ENCODE assay signal across 8 cellular contexts in the genomic region with DNA sequence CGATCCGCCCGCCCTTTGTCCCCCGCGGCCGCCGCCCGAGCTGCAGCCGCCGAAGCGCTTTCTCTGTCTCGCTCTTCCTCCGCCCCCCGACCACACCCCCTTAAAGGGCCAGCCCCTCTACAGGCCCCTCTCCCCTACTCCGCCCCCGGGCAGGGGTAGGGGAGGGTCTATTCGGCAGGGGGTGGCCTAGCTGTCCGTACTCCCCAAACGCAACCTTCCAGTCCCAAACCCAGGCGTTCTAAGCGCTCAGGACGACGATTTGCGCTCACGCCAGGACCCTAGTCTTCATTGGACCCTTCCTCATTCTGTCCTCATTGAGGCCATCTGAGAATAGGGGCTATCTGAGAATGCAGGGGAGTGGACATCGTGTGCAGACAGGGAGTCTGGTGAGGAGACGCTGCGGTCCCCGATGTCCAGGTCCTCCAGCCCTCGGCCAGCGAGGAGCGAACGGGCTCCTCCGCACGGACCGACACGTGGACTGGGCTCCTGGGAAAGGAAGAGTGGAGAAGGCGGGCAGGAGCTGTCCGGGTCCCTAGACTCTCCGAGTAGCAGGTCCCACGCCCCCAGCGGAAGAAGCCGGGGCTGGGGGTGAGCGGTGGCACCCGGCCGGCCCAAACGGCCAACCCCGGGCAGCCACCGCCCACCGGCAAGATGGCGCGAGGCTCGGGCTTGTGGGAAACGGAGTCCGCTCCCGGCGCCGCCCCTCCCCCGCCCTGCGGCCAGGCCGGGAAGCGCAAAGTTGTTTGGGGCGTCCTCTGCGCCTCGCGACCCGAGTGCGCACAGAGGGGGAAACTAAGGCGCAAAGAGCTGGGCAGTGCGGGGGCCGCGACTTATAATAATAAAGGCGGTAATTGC. TPM values are rescaled to one million over a fixed set of nuclear protein-coding genes. Genes with fewer than 3 reads are reported as not detected.
DNase-seq lines count a peak whose midpoint lies in the region; ATAC-seq and TF ChIP-seq lines count a peak whose summit lies in the region.

A gene with protein sequence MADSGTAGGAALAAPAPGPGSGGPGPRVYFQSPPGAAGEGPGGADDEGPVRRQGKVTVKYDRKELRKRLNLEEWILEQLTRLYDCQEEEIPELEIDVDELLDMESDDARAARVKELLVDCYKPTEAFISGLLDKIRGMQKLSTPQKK (minus strand): TSS at position 70 of the 855 bp plus-strand sequence. CDS start 270 bp downstream, outside the sequence.

- no peak within 1 kb of the TSS for H3K9ac ChIP-seq in parathyroid adenoma

- 0 to 1% (median 1%) methylated on average over 23 to 73 of the region's 73 CpGs for WGBS in heart left ventricle, 4 donors

- H3K27ac ChIP-seq in CD8-positive, alpha-beta T cell (ENCODE audit: low read depth, low read length) = peak within 1 kb of the TSS; percentile 35
- H3K27ac ChIP-seq in heart left ventricle (peak within 1 kb of the TSS; percentile 49 to 96 (median 92)), parathyroid adenoma (peak within 1 kb of the TSS; percentile 83), upper lobe of right lung (peak within 1 kb of the TSS; percentile 66)

- peaks cover 41% of the 10 kb centered on the region for H3K4me1 ChIP-seq in CD8-positive, alpha-beta T cell (ENCODE audit: insufficient read depth, low read length)
- H3K4me1 ChIP-seq in heart left ventricle (peaks cover 5 to 65% (median 37%) of the 10 kb centered on the region in 12 donors), parathyroid adenoma (peaks cover 2% of the 10 kb centered on the region), upper lobe of right lung (peaks cover 28% of the 10 kb centered on the region)

- ATAC-seq in CD8-positive, alpha-beta T cell = peak; percentile 58
- ATAC-seq in heart left ventricle (peak; percentile 58 to 74 (median 68)), upper lobe of right lung (peak; percentile 81)

- no peaks in the 10 kb centered on the region for H3K9me3 ChIP-seq in CD8-positive, alpha-beta T cell (ENCODE audit: low read length)
- H3K9me3 ChIP-seq in heart left ventricle (no peaks in the 10 kb centered on the region), parathyroid adenoma (ENCODE audit: control insufficient read depth, low read length) (no peaks in the 10 kb centered on the region), upper lobe of right lung (no peaks in the 10 kb centered on the region)

- peak; percentile 48 to 83 (median 76) for DNase-seq in CD8-positive, alpha-beta T cell
- DNase-seq in H7 = peak; percentile 100
- DNase-seq in NCI-H146 treated with DMSO at 0.1 percent for 48 hours (lab: John Stamatoyannopoulos, UW; ENCODE audit: unreplicated experiment) = peak; percentile 60
- peak; percentile 73 for DNase-seq in amniotic epithelial cell (ENCODE audit: low read depth)
- DNase-seq in heart left ventricle = peak; percentile 90 to 94 (median 93)
- DNase-seq in upper lobe of right lung = peak; percentile 94

- peak within 1 kb of the TSS; percentile 82 for H3K27ac Mint-ChIP-seq in CD8-positive, alpha-beta T cell

- POLR2A ChIA-PET in CD8-positive, alpha-beta T cell (lab: Charles Lee) = interaction anchor here (0.7 to 9.4 kb wide), 8 partner anchors 11 to 70 kb away, joined by 3 to 96 read pairs (median 6); a partner anchor contains a TSS

- TF ChIP-seq CTCF in CD8-positive, alpha-beta T cell (IDR thresholded peaks at IDR 0.05) = no peak
- TF ChIP-seq CTCF in heart left ventricle (IDR thresholded peaks at IDR 0.05) (peak in 7 of 12 donors; percentile 8 to 31 (median 18)), parathyroid adenoma (IDR thresholded peaks at IDR 0.05) (no peak), upper lobe of right lung (IDR thresholded peaks at IDR 0.05) (no peak)

- peak in 1 of 2 donors; percentile 50 for TF ChIP-seq POLR2A in heart left ventricle (IDR thresholded peaks at IDR 0.05)

- peak within 1 kb of the TSS; percentile 98 for H3K4me3 ChIP-seq in CD8-positive, alpha-beta T cell (ENCODE audit: low read depth, low read length)
- H3K4me3 ChIP-seq in H7 (ENCODE audit: insufficient read depth, low read depth, low read length) (peak within 1 kb of the TSS; percentile 95), heart left ventricle (peak within 1 kb of the TSS; percentile 56 to 90 (median 72)), parathyroid adenoma (ENCODE audit: low read depth, low read length) (peak within 1 kb of the TSS; percentile 85), upper lobe of right lung (peak within 1 kb of the TSS; percentile 80)

- H3K36me3 ChIP-seq in CD8-positive, alpha-beta T cell (ENCODE audit: insufficient read depth, low read length) = no peaks in the 10 kb centered on the region
- H3K36me3 ChIP-seq in H7 (replicated peaks; ENCODE audit: control insufficient read depth, insufficient read depth, low read length) (peaks cover 10% of the 10 kb centered on the region), heart left ventricle (peaks cover 0 to 15% (median 8%) of the 10 kb centered on the region in 9 donors), parathyroid adenoma (ENCODE audit: control insufficient read depth, insufficient read depth, low read length) (no peaks in the 10 kb centered on the region), upper lobe of right lung (peaks cover 13% of the 10 kb centered on the region)

- H3K79me2 ChIP-seq in parathyroid adenoma = no peaks in the 10 kb centered on the region

- H3K36me3 Mint-ChIP-seq in CD8-positive, alpha-beta T cell = peaks cover 9% of the 10 kb centered on the region

- no peaks in the 10 kb centered on the region for H3K9me3 Mint-ChIP-seq in CD8-positive, alpha-beta T cell

- H3K27me3 Mint-ChIP-seq in CD8-positive, alpha-beta T cell (ENCODE audit: low read depth) = no peaks in the 10 kb centered on the region

- H2AFZ ChIP-seq in parathyroid adenoma = peak within 1 kb of the TSS; percentile 73

- intact Hi-C loops in CD8-positive, alpha-beta T cell (cut with DNase I, micrococcal nuclease) = loop anchor here (1.0 to 10.0 kb wide), 5 partner anchors 16 to 262 kb away; a partner anchor contains a TSS
- intact Hi-C loops in T-helper 1 cell treated with Interleukin-12 subunit alpha and Interleukin-12 subunit beta and Interleukin-4 antibody, amounts not matched to agents 30 ng/mL and 1 ng/mL, for 36 hours (cut with micrococcal nuclease) = loop anchor here (1.0 to 2.0 kb wide), 6 partner anchors 17 to 96 kb away; a partner anchor contains a TSS
- intact Hi-C loops in heart left ventricle (cut with DNase I) = loop anchor here in 2 of 10 donors (2.0 kb wide), 2 partner anchors 22 to 58 kb away; a partner anchor contains a TSS
- intact Hi-C loops in upper lobe of right lung (cut with DNase I) = no loop called here

- H3K4me3 Mint-ChIP-seq in CD8-positive, alpha-beta T cell = peak within 1 kb of the TSS; percentile 85

- peaks cover 44% of the 10 kb centered on the region for H3K4me1 Mint-ChIP-seq in CD8-positive, alpha-beta T cell (ENCODE audit: low read depth)

- CTCF ChIA-PET in CD8-positive, alpha-beta T cell (lab: Charles Lee) = interaction anchor here (1.4 to 14.8 kb wide), 4 partner anchors 31 to 56 kb away, joined by 4 to 152 read pairs (median 53); a partner anchor contains a TSS

- H3K27me3 ChIP-seq in CD8-positive, alpha-beta T cell (ENCODE audit: insufficient read depth, low read length) = no peaks in the 10 kb centered on the region
- H3K27me3 ChIP-seq in H7 (ENCODE audit: control insufficient read depth, insufficient read depth, low read length) (no peaks in the 10 kb centered on the region), heart left ventricle (no peaks in the 10 kb centered on the region), parathyroid adenoma (ENCODE audit: control insufficient read depth, insufficient read depth, low read length) (no peaks in the 10 kb centered on the region), upper lobe of right lung (no peaks in the 10 kb centered on the region)

- peak within 1 kb of the TSS; percentile 99 for H3K4me2 ChIP-seq in parathyroid adenoma (ENCODE audit: low read length)

RNA-seq across cellular contexts. Expression of the gene that starts here (rescaled TPM):
- total RNA-seq in CD8-positive, alpha-beta T cell = 10 to 100 TPM; 25.7 to 30.8 TPM
- 461 and 540 TPM in 2 replicates for total RNA-seq in H7 (2014; rRNA removed; shearing (Covaris generic))
- 103 and 111 TPM in 2 replicates for total RNA-seq in T-helper 1 cell treated with Interleukin-12 subunit alpha and Interleukin-12 subunit beta and Interleukin-4 antibody, amounts not matched to agents 30 ng/mL and 1 ng/mL, for 36 hours
- total RNA-seq in heart left ventricle (100 to 1,000 TPM in 4 of 9 donors, 10 to 100 TPM in 5; 69.6 to 244 (median 90.4) TPM), upper lobe of right lung (76.5 TPM)
- polyA plus RNA-seq in heart left ventricle = 100 to 1,000 TPM; 160 to 167 TPM

Comparison
In these comparisons a context has a peak if more than half of its experiments do, and no peak if none do; other contexts are left out.
1. Peak in every context shown above with its lines: DNase-seq, ATAC-seq, H3K4me3 ChIP-seq and H3K27ac ChIP-seq.
2. H3K27ac ChIP-seq: peak in every context shown above with its lines; median percentile 92 in heart left ventricle; 83 in parathyroid adenoma; 66 in upper lobe of right lung; 35 in CD8-positive, alpha-beta T cell.
3. CTCF ChIP-seq: peak in heart left ventricle (7 of 12); none in CD8-positive, alpha-beta T cell (single experiment), parathyroid adenoma (single experiment) and upper lobe of right lung (single experiment).